10 cellular contexts compared by ENCODE assay signal in genomic region chr7:141785711-141786552, GRCh38. TPM values are rescaled to one million over a fixed set of nuclear protein-coding genes. Genes with fewer than 3 reads are reported as not detected.
DNase-seq lines count a peak whose midpoint lies in the region; ATAC-seq, FAIRE-seq and TF ChIP-seq lines count a peak whose summit lies in the region.
"Had no signal": no experiment of that assay in that cellular context is flagged by ENCODE, and none has a peak within 500 bp of the region (broad histone marks: within the 10 kb centered on the region; RNA-seq: fewer than 3 reads in every experiment).

No MANE protein-coding gene starts in this region.

- H3K27me3 ChIP-seq in Karpas-422 (ENCODE audit: low read length) (no peaks in the 10 kb centered on the region), Panc1 (ENCODE audit: control insufficient read depth, insufficient read depth, low read length) (no peaks in the 10 kb centered on the region), HepG2 (ENCODE audit: control insufficient read depth in 1 of 2, insufficient read depth in 2 of 2, low read length in 2 of 2) (no peaks in the 10 kb centered on the region)
- H3K27me3 ChIP-seq: BLaER1 treated with 17β-estradiol and CSF1 and Interleukin-3, amounts not matched to agents 10 nM and 100 nM had no signal

- H3K4me1 Mint-ChIP-seq in central memory CD8-positive, alpha-beta T cell = no peaks in the 10 kb centered on the region
- no peaks in the 10 kb centered on the region for H3K4me1 Mint-ChIP-seq in type B pancreatic cell (ENCODE audit: unreplicated experiment)

- TF ChIP-seq POLR2A in HepG2 (IDR thresholded peaks at IDR 0.05; ENCODE audit: insufficient read depth in 1 of 2, low read depth in 2 of 2, low read length in 2 of 2) = no peak

- H3K36me3 ChIP-seq in Karpas-422 (ENCODE audit: insufficient read depth, low read length) = no peaks in the 10 kb centered on the region
- no peaks in the 10 kb centered on the region for H3K36me3 ChIP-seq in Panc1 (ENCODE audit: control insufficient read depth, insufficient read depth, low read length)
- H3K36me3 ChIP-seq in HepG2 (replicated peaks in 1 of 2; ENCODE audit: control insufficient read depth in 1 of 2, insufficient read depth in 2 of 2, low read length in 2 of 2) = peaks cover 2 to 22% of the 10 kb centered on the region in 2 experiments; a peak in 4 of 5 replicates

- WGBS in HepG2 (ENCODE audit: low lambda C conversion rate) = 82% methylated on average over 13 of the region's 13 CpGs

- peak; percentile 13 to 31 for DNase-seq in NOMO-1 (lab: John Stamatoyannopoulos, UW; ENCODE audit: unreplicated experiment in 2 of 2)
- no peak for DNase-seq in NOMO-1 treated with dmso at 0.1 percent for 144 hours (lab: John Stamatoyannopoulos, UW; ENCODE audit: unreplicated experiment)
- DNase-seq in Karpas-422 = peak; percentile 84
- peak; percentile 51 for DNase-seq in Panc1 (ENCODE audit: low read depth, low spot score)
- no peak for DNase-seq in central memory CD8-positive, alpha-beta T cell (ENCODE audit: low spot score in 2 of 2)
- DNase-seq in HepG2 (ENCODE audit: low spot score) = peak; percentile 42
- DNase-seq in type B pancreatic cell (ENCODE audit: extremely low spot score, unreplicated experiment) = no peak

- H3K36me3 Mint-ChIP-seq in central memory CD8-positive, alpha-beta T cell (ENCODE audit: insufficient read depth) = peaks cover 2% of the 10 kb centered on the region
- peaks cover 5% of the 10 kb centered on the region for H3K36me3 Mint-ChIP-seq in type B pancreatic cell

- no peak overlapping the region for H3K4me3 Mint-ChIP-seq in central memory CD8-positive, alpha-beta T cell
- no peak overlapping the region for H3K4me3 Mint-ChIP-seq in type B pancreatic cell

- H3K4me3 ChIP-seq in Karpas-422 (ENCODE audit: low read length) = no peak overlapping the region
- no peak overlapping the region for H3K4me3 ChIP-seq in Panc1 (ENCODE audit: low read depth in 2 of 2, low read length in 2 of 2)
- no peak overlapping the region for H3K4me3 ChIP-seq in HepG2 (replicated peaks in 1 of 3; ENCODE audit: insufficient read depth in 1 of 3, low read depth in 2 of 3, low read length in 3 of 3)
- H3K4me3 ChIP-seq: BLaER1 treated with 17β-estradiol and CSF1 and Interleukin-3, amounts not matched to agents 10 nM and 100 nM had no signal

- H3K27ac ChIP-seq in Karpas-422 (ENCODE audit: low read length) (no peak overlapping the region), Panc1 (ENCODE audit: low read length) (no peak overlapping the region), HepG2 (ENCODE audit: extremely low read length, insufficient read depth, low read length) (no peak overlapping the region)

- H3K9me3 Mint-ChIP-seq in central memory CD8-positive, alpha-beta T cell = no peaks in the 10 kb centered on the region
- no peaks in the 10 kb centered on the region for H3K9me3 Mint-ChIP-seq in type B pancreatic cell

- H3K4me1 ChIP-seq in Karpas-422 (ENCODE audit: low read length) (no peaks in the 10 kb centered on the region), Panc1 (ENCODE audit: control insufficient read depth, insufficient read depth, low read length) (no peaks in the 10 kb centered on the region), HepG2 (ENCODE audit: insufficient read depth, low read length) (no peaks in the 10 kb centered on the region)

- BruUV-seq in Panc1 (replicated peaks; lab: Mats Ljungman, UMichigan) (no TSS peak), HepG2 (replicated peaks; lab: Mats Ljungman, UMichigan) (no TSS peak)

- no peak for TF ChIP-seq EP300 in HepG2 (IDR thresholded peaks at IDR 0.05; ENCODE audit: low read depth in 2 of 2, low read length in 2 of 2)
- TF ChIP-seq EP300 in HepG2 (CRISPR knock-in tag; IDR thresholded peaks at IDR 0.05; ENCODE audit: borderline replicate concordance) = no peak

- in situ Hi-C loops in Panc1 (cut with HindIII; ENCODE audit: low pct_unique_long_range_greater_than_20kb, low sequenced_read_pairs) = no loop called here
- in situ Hi-C loops in HepG2 (cut with HindIII; ENCODE audit: extremely low pct_ligation_motif_present, low pct_unique_long_range_greater_than_20kb) = no loop called here

- H3K79me2 ChIP-seq in Karpas-422 (ENCODE audit: low read length) = no peaks in the 10 kb centered on the region
- H3K79me2 ChIP-seq in HepG2 (ENCODE audit: insufficient read depth, low read length) = no peaks in the 10 kb centered on the region

- H2AFZ ChIP-seq in Karpas-422 (ENCODE audit: low read length) (no peak overlapping the region), HepG2 (ENCODE audit: low read length) (no peak overlapping the region)

- no peaks in the 10 kb centered on the region for H3K9me3 ChIP-seq in Karpas-422 (ENCODE audit: low read length)
- no peaks in the 10 kb centered on the region for H3K9me3 ChIP-seq in Panc1 (ENCODE audit: control insufficient read depth, insufficient read depth, low read depth, low read length)
- no peaks in the 10 kb centered on the region for H3K9me3 ChIP-seq in HepG2 (ENCODE audit: low read length)

- no peak overlapping the region for H3K27ac Mint-ChIP-seq in central memory CD8-positive, alpha-beta T cell (ENCODE audit: low read depth)
- H3K27ac Mint-ChIP-seq in type B pancreatic cell = no peak overlapping the region

- peak; percentile 17; the same call in 1 of the 2 replicates for TF ChIP-seq RAD21 in HepG2 (CRISPR knock-in tag; IDR thresholded peaks at IDR 0.05)

- POLR2A ChIA-PET in Panc1 (lab: Charles Lee) = no interaction called here
- POLR2A ChIA-PET in HepG2 (lab: Yijun Ruan, JAX) = no interaction called here

- peak; percentile 88 for TF ChIP-seq CTCF in Panc1 (IDR thresholded peaks at IDR 0.05)
- peak; percentile 72 for TF ChIP-seq CTCF in HepG2 (CRISPR knock-in tag; IDR thresholded peaks at IDR 0.05)
- peak; percentile 85 for TF ChIP-seq CTCF in type B pancreatic cell (conservative IDR thresholded peaks at IDR 0.05)

- no peaks in the 10 kb centered on the region for H3K9me2 ChIP-seq in Karpas-422 (replicated peaks; ENCODE audit: insufficient read depth, low read length)

- intact Hi-C loops in Panc1 (cut with micrococcal nuclease; ENCODE audit: unreplicated experiment) (loop anchor here (5.0 kb wide), 1 partner anchor 134 kb away; no protein-coding TSS in a partner anchor), HepG2 (cut with micrococcal nuclease; ENCODE audit: unreplicated experiment) (loop anchor here (1.0 to 2.0 kb wide), 2 partner anchors 31 to 132 kb away; no protein-coding TSS in a partner anchor)

- H3K4me2 ChIP-seq in Karpas-422 (ENCODE audit: low read depth, low read length, poor library complexity, severe bottlenecking) = no peak overlapping the region
- no peak overlapping the region for H3K4me2 ChIP-seq in HepG2 (ENCODE audit: low read depth, low read length)
- H3K4me2 ChIP-seq: BLaER1 treated with 17β-estradiol and CSF1 and Interleukin-3, amounts not matched to agents 10 nM and 100 nM had no signal

- no peaks in the 10 kb centered on the region for H3K27me3 Mint-ChIP-seq in central memory CD8-positive, alpha-beta T cell
- no peaks in the 10 kb centered on the region for H3K27me3 Mint-ChIP-seq in type B pancreatic cell

- H4K20me1 ChIP-seq in Karpas-422 (ENCODE audit: insufficient read depth, low read depth, low read length) (no peaks in the 10 kb centered on the region), HepG2 (ENCODE audit: insufficient read depth, low read length) (peaks cover 9% of the 10 kb centered on the region; the same call in 1 of the 2 replicates)

- CTCF ChIA-PET in Panc1 (lab: Charles Lee) (interaction anchor here (0.7 to 0.9 kb wide), 2 partner anchors 58 to 158 kb away, joined by 3 read pairs; no protein-coding TSS in a partner anchor), HepG2 (lab: Yijun Ruan, JAX; ENCODE audit: low intra/inter-chr PET ratio, low total read pairs) (interaction anchor here (0.7 to 2.6 kb wide), 3 partner anchors 31 to 132 kb away, joined by 6 to 9 read pairs (median 6); no protein-coding TSS in a partner anchor)

- peak; percentile 83 for ATAC-seq in GM21515 (IDR thresholded peaks at IDR 0.05; ENCODE audit: unreplicated experiment)
- ATAC-seq in Panc1 = peak; percentile 91
- peak; percentile 49 for ATAC-seq in central memory CD8-positive, alpha-beta T cell (replicated peaks; ENCODE audit: extremely low read depth, poor library complexity, severe bottlenecking)
- ATAC-seq in HepG2 = peak; percentile 83

- H3K9ac ChIP-seq in Karpas-422 (ENCODE audit: low read length) (no peak overlapping the region), HepG2 (ENCODE audit: insufficient read depth, low read depth, low read length) (no peak overlapping the region)
- H3K9ac ChIP-seq: BLaER1 treated with 17β-estradiol and CSF1 and Interleukin-3, amounts not matched to agents 10 nM and 100 nM had no signal

- FAIRE-seq in HepG2 (lab: Jason Lieb, UNC) = peak; percentile 8
- FAIRE-seq: endometrium had no signal

RNA-seq across cellular contexts. Expression of gene TAS2R5, which starts 4.1 kb away (rescaled TPM):
- 0.90 and 2.5 TPM in 2 replicates for total RNA-seq in Karpas-422 (2014; rRNA removed; shearing (Covaris generic); ENCODE audit: low replicate concordance)
- total RNA-seq in Panc1 (2021; ENCODE audit: unreplicated experiment) (0.77 TPM), HepG2 (2016; rRNA removed; fragmentation: Illumina TruSeq; extraction: Trizol) (0.65 and 1.7 TPM in 2 replicates), type B pancreatic cell (ENCODE audit: low replicate concordance) (2.5 and 3.3 TPM in 2 replicates)
- polyA plus RNA-seq in Panc1 (2012; ENCODE audit: insufficient read length) = 0.19 TPM
- total RNA-seq in HepG2 (2016; cell fraction: cytosol; rRNA removed; fragmentation: Illumina TruSeq; extraction: Trizol; ENCODE audit: low read depth) = 0.20 TPM in 1 of 2 replicates, not detected in the other
- 0.59 and 1.3 TPM in 2 replicates for total RNA-seq in HepG2 (2016; cell fraction: insoluble cytoplasmic fraction; rRNA removed; fragmentation: Illumina TruSeq; extraction: Trizol)
- 0.25 and 0.28 TPM in 2 replicates for total RNA-seq in HepG2 (2016; cell fraction: membrane; rRNA removed; fragmentation: Illumina TruSeq; extraction: Trizol)
- 4.4 and 5.1 TPM in 2 replicates for total RNA-seq in HepG2 (2016; cell fraction: nucleus; rRNA removed; fragmentation: Illumina TruSeq; extraction: Trizol)
- polyA plus RNA-seq in HepG2 (2011; rRNA removed) = 2.9 and 4.5 TPM in 2 replicates
- 0.82 and 1.1 TPM in 2 replicates for polyA plus RNA-seq in HepG2 (2011; cell fraction: cytosol; rRNA removed)
- 9.6 and 11.8 TPM in 2 replicates for polyA plus RNA-seq in HepG2 (2011; cell fraction: nucleus; rRNA removed)
- 1.6 and 2.2 TPM in 2 replicates for polyA plus RNA-seq in HepG2 (2012)
- 0.19 TPM in 1 of 2 replicates, not detected in the other for polyA plus RNA-seq in HepG2 (2016; cell fraction: cytosol; fragmentation: Illumina TruSeq; extraction: Trizol; ENCODE audit: low read depth)
- 0.21 and 0.65 TPM in 2 replicates for polyA plus RNA-seq in HepG2 (2016; cell fraction: insoluble cytoplasmic fraction; fragmentation: Illumina TruSeq; extraction: Trizol; ENCODE audit: low read depth)
- polyA plus RNA-seq in HepG2 (2016; cell fraction: membrane; fragmentation: Illumina TruSeq; extraction: Trizol; ENCODE audit: low read depth) = not detected in 2 replicates
- 7.3 and 8.6 TPM in 2 replicates for polyA plus RNA-seq in HepG2 (2016; cell fraction: nucleus; fragmentation: Illumina TruSeq; extraction: Trizol; ENCODE audit: insufficient read depth, low read depth)
- 3.8 and 11.5 TPM in 2 replicates for polyA minus RNA-seq in HepG2 (2011; rRNA and poly(A)+ RNA removed; ENCODE audit: low replicate concordance)
- 0.49 TPM in 1 of 2 replicates, not detected in the other for polyA minus RNA-seq in HepG2 (2011; cell fraction: cytosol; rRNA and poly(A)+ RNA removed)
- polyA minus RNA-seq in HepG2 (2011; cell fraction: nucleus; rRNA and poly(A)+ RNA removed) = 16.0 and 22.5 TPM in 2 replicates

RNA-seq across cellular contexts. Expression of gene TAS2R4, which starts 9.5 kb away (rescaled TPM):
- 0.43 and 1.3 TPM in 2 replicates for total RNA-seq in Karpas-422 (2014; rRNA removed; shearing (Covaris generic); ENCODE audit: low replicate concordance)
- total RNA-seq in Panc1 (2021; ENCODE audit: unreplicated experiment) = 0.57 TPM
- 0.10 TPM for polyA plus RNA-seq in Panc1 (2012; ENCODE audit: insufficient read length)
- total RNA-seq in HepG2 (2016; rRNA removed; fragmentation: Illumina TruSeq; extraction: Trizol) = 0.28 and 0.80 TPM in 2 replicates
- not detected in 2 replicates for total RNA-seq in HepG2 (2016; cell fraction: cytosol; rRNA removed; fragmentation: Illumina TruSeq; extraction: Trizol; ENCODE audit: low read depth)
- 0.48 and 0.76 TPM in 2 replicates for total RNA-seq in HepG2 (2016; cell fraction: insoluble cytoplasmic fraction; rRNA removed; fragmentation: Illumina TruSeq; extraction: Trizol)
- not detected in 2 replicates for total RNA-seq in HepG2 (2016; cell fraction: membrane; rRNA removed; fragmentation: Illumina TruSeq; extraction: Trizol)
- 4.3 and 4.6 TPM in 2 replicates for total RNA-seq in HepG2 (2016; cell fraction: nucleus; rRNA removed; fragmentation: Illumina TruSeq; extraction: Trizol)
- polyA plus RNA-seq in HepG2 (2011; rRNA removed) = 0.69 and 0.71 TPM in 2 replicates
- polyA plus RNA-seq in HepG2 (2011; cell fraction: cytosol; rRNA removed) = 0.07 TPM in 1 of 2 replicates, not detected in the other
- polyA plus RNA-seq in HepG2 (2011; cell fraction: nucleus; rRNA removed) = 1.6 and 3.3 TPM in 2 replicates
- 0.50 and 0.55 TPM in 2 replicates for polyA plus RNA-seq in HepG2 (2012)
- polyA plus RNA-seq in HepG2 (2016; cell fraction: cytosol; fragmentation: Illumina TruSeq; extraction: Trizol; ENCODE audit: low read depth) = not detected in 2 replicates
- polyA plus RNA-seq in HepG2 (2016; cell fraction: insoluble cytoplasmic fraction; fragmentation: Illumina TruSeq; extraction: Trizol; ENCODE audit: low read depth) = 0.09 TPM in 1 of 2 replicates, not detected in the other
- not detected in 2 replicates for polyA plus RNA-seq in HepG2 (2016; cell fraction: membrane; fragmentation: Illumina TruSeq; extraction: Trizol; ENCODE audit: low read depth)
- 2.1 and 2.4 TPM in 2 replicates for polyA plus RNA-seq in HepG2 (2016; cell fraction: nucleus; fragmentation: Illumina TruSeq; extraction: Trizol; ENCODE audit: insufficient read depth, low read depth)
- 2.1 and 5.7 TPM in 2 replicates for polyA minus RNA-seq in HepG2 (2011; rRNA and poly(A)+ RNA removed; ENCODE audit: low replicate concordance)
- 0.44 and 0.49 TPM in 2 replicates for polyA minus RNA-seq in HepG2 (2011; cell fraction: cytosol; rRNA and poly(A)+ RNA removed)
- 21.9 and 30.5 TPM in 2 replicates for polyA minus RNA-seq in HepG2 (2011; cell fraction: nucleus; rRNA and poly(A)+ RNA removed)
- 1.00 and 2.2 TPM in 2 replicates for total RNA-seq in type B pancreatic cell (ENCODE audit: low replicate concordance)

RNA-seq across cellular contexts. Expression of gene TAS2R3, which starts 22.0 kb away (rescaled TPM):
- total RNA-seq in Karpas-422 (2014; rRNA removed; shearing (Covaris generic); ENCODE audit: low replicate concordance) = 0.94 and 1.0 TPM in 2 replicates
- total RNA-seq in Panc1 (2021; ENCODE audit: unreplicated experiment) (0.49 TPM), HepG2 (2016; rRNA removed; fragmentation: Illumina TruSeq; extraction: Trizol) (0.55 and 1.1 TPM in 2 replicates), type B pancreatic cell (ENCODE audit: low replicate concordance) (1.2 and 3.2 TPM in 2 replicates)
- polyA plus RNA-seq in Panc1 (2012; ENCODE audit: insufficient read length) = not detected
- not detected in 2 replicates for total RNA-seq in HepG2 (2016; cell fraction: cytosol; rRNA removed; fragmentation: Illumina TruSeq; extraction: Trizol; ENCODE audit: low read depth)
- total RNA-seq in HepG2 (2016; cell fraction: insoluble cytoplasmic fraction; rRNA removed; fragmentation: Illumina TruSeq; extraction: Trizol) = 1.2 TPM in 1 of 2 replicates, not detected in the other
- not detected in 2 replicates for total RNA-seq in HepG2 (2016; cell fraction: membrane; rRNA removed; fragmentation: Illumina TruSeq; extraction: Trizol)
- 6.7 TPM in 2 replicates for total RNA-seq in HepG2 (2016; cell fraction: nucleus; rRNA removed; fragmentation: Illumina TruSeq; extraction: Trizol)
- polyA plus RNA-seq in HepG2 (2011; rRNA removed) = 0.72 and 0.74 TPM in 2 replicates
- not detected in 2 replicates for polyA plus RNA-seq in HepG2 (2011; cell fraction: cytosol; rRNA removed)
- 3.0 and 3.9 TPM in 2 replicates for polyA plus RNA-seq in HepG2 (2011; cell fraction: nucleus; rRNA removed)
- 0.24 TPM in 1 of 2 replicates, not detected in the other for polyA plus RNA-seq in HepG2 (2012)
- not detected in 2 replicates for polyA plus RNA-seq in HepG2 (2016; cell fraction: cytosol; fragmentation: Illumina TruSeq; extraction: Trizol; ENCODE audit: low read depth)
- polyA plus RNA-seq in HepG2 (2016; cell fraction: insoluble cytoplasmic fraction; fragmentation: Illumina TruSeq; extraction: Trizol; ENCODE audit: low read depth) = not detected in 2 replicates
- polyA plus RNA-seq in HepG2 (2016; cell fraction: membrane; fragmentation: Illumina TruSeq; extraction: Trizol; ENCODE audit: low read depth) = not detected in 2 replicates
- 1.0 TPM in 1 of 2 replicates, not detected in the other for polyA plus RNA-seq in HepG2 (2016; cell fraction: nucleus; fragmentation: Illumina TruSeq; extraction: Trizol; ENCODE audit: insufficient read depth, low read depth)
- 4.3 and 5.1 TPM in 2 replicates for polyA minus RNA-seq in HepG2 (2011; rRNA and poly(A)+ RNA removed; ENCODE audit: low replicate concordance)
- polyA minus RNA-seq in HepG2 (2011; cell fraction: cytosol; rRNA and poly(A)+ RNA removed) = not detected in 2 replicates
- 41.8 and 44.5 TPM in 2 replicates for polyA minus RNA-seq in HepG2 (2011; cell fraction: nucleus; rRNA and poly(A)+ RNA removed)

RNA-seq across cellular contexts. Expression of gene SSBP1, which starts 47.8 kb away (rescaled TPM):
- 176 and 231 TPM in 2 replicates for total RNA-seq in Karpas-422 (2014; rRNA removed; shearing (Covaris generic); ENCODE audit: low replicate concordance)
- total RNA-seq in Panc1 (2021; ENCODE audit: unreplicated experiment) (174 TPM), HepG2 (2016; rRNA removed; fragmentation: Illumina TruSeq; extraction: Trizol) (254 and 363 TPM in 2 replicates), type B pancreatic cell (ENCODE audit: low replicate concordance) (107 and 116 TPM in 2 replicates)
- 180 TPM for polyA plus RNA-seq in Panc1 (2012; ENCODE audit: insufficient read length)
- 86.1 and 88.6 TPM in 2 replicates for total RNA-seq in HepG2 (2016; cell fraction: cytosol; rRNA removed; fragmentation: Illumina TruSeq; extraction: Trizol; ENCODE audit: low read depth)
- total RNA-seq in HepG2 (2016; cell fraction: insoluble cytoplasmic fraction; rRNA removed; fragmentation: Illumina TruSeq; extraction: Trizol) = 267 and 364 TPM in 2 replicates
- 74.3 and 78.8 TPM in 2 replicates for total RNA-seq in HepG2 (2016; cell fraction: membrane; rRNA removed; fragmentation: Illumina TruSeq; extraction: Trizol)
- 124 TPM in 2 replicates for total RNA-seq in HepG2 (2016; cell fraction: nucleus; rRNA removed; fragmentation: Illumina TruSeq; extraction: Trizol)
- 52.9 and 64.4 TPM in 2 replicates for polyA plus RNA-seq in HepG2 (2011; rRNA removed)
- polyA plus RNA-seq in HepG2 (2011; cell fraction: cytosol; rRNA removed) = 35.9 and 51.3 TPM in 2 replicates
- 24.0 and 27.9 TPM in 2 replicates for polyA plus RNA-seq in HepG2 (2011; cell fraction: nucleus; rRNA removed)
- 106 and 158 TPM in 2 replicates for polyA plus RNA-seq in HepG2 (2012)
- 90.2 and 95.1 TPM in 2 replicates for polyA plus RNA-seq in HepG2 (2016; cell fraction: cytosol; fragmentation: Illumina TruSeq; extraction: Trizol; ENCODE audit: low read depth)
- 372 and 403 TPM in 2 replicates for polyA plus RNA-seq in HepG2 (2016; cell fraction: insoluble cytoplasmic fraction; fragmentation: Illumina TruSeq; extraction: Trizol; ENCODE audit: low read depth)
- 62.4 and 68.6 TPM in 2 replicates for polyA plus RNA-seq in HepG2 (2016; cell fraction: membrane; fragmentation: Illumina TruSeq; extraction: Trizol; ENCODE audit: low read depth)
- polyA plus RNA-seq in HepG2 (2016; cell fraction: nucleus; fragmentation: Illumina TruSeq; extraction: Trizol; ENCODE audit: insufficient read depth, low read depth) = 142 and 144 TPM in 2 replicates
- 22.8 and 40.3 TPM in 2 replicates for polyA minus RNA-seq in HepG2 (2011; rRNA and poly(A)+ RNA removed; ENCODE audit: low replicate concordance)
- 20.9 and 24.2 TPM in 2 replicates for polyA minus RNA-seq in HepG2 (2011; cell fraction: cytosol; rRNA and poly(A)+ RNA removed)
- polyA minus RNA-seq in HepG2 (2011; cell fraction: nucleus; rRNA and poly(A)+ RNA removed) = 119 and 126 TPM in 2 replicates

RNA-seq across cellular contexts. Expression of gene PRSS37, which starts 55.4 kb away (rescaled TPM):
- not detected in 2 replicates for total RNA-seq in Karpas-422 (2014; rRNA removed; shearing (Covaris generic); ENCODE audit: low replicate concordance)
- total RNA-seq in Panc1 (2021; ENCODE audit: unreplicated experiment) = not detected
- polyA plus RNA-seq in Panc1 (2012; ENCODE audit: insufficient read length) = not detected
- not detected in 2 replicates for total RNA-seq in HepG2 (2016; rRNA removed; fragmentation: Illumina TruSeq; extraction: Trizol)
- total RNA-seq in HepG2 (2016; cell fraction: cytosol; rRNA removed; fragmentation: Illumina TruSeq; extraction: Trizol; ENCODE audit: low read depth) = not detected in 2 replicates
- total RNA-seq in HepG2 (2016; cell fraction: insoluble cytoplasmic fraction; rRNA removed; fragmentation: Illumina TruSeq; extraction: Trizol) = not detected in 2 replicates
- total RNA-seq in HepG2 (2016; cell fraction: membrane; rRNA removed; fragmentation: Illumina TruSeq; extraction: Trizol) = not detected in 2 replicates
- not detected in 2 replicates for total RNA-seq in HepG2 (2016; cell fraction: nucleus; rRNA removed; fragmentation: Illumina TruSeq; extraction: Trizol)
- polyA plus RNA-seq in HepG2 (2011; rRNA removed) = not detected in 2 replicates
- polyA plus RNA-seq in HepG2 (2011; cell fraction: cytosol; rRNA removed) = not detected in 2 replicates
- polyA plus RNA-seq in HepG2 (2011; cell fraction: nucleus; rRNA removed) = not detected in 2 replicates
- polyA plus RNA-seq in HepG2 (2012) = 0.09 and 0.13 TPM in 2 replicates
- not detected in 2 replicates for polyA plus RNA-seq in HepG2 (2016; cell fraction: cytosol; fragmentation: Illumina TruSeq; extraction: Trizol; ENCODE audit: low read depth)
- not detected in 2 replicates for polyA plus RNA-seq in HepG2 (2016; cell fraction: insoluble cytoplasmic fraction; fragmentation: Illumina TruSeq; extraction: Trizol; ENCODE audit: low read depth)
- polyA plus RNA-seq in HepG2 (2016; cell fraction: membrane; fragmentation: Illumina TruSeq; extraction: Trizol; ENCODE audit: low read depth) = not detected in 2 replicates
- not detected in 2 replicates for polyA plus RNA-seq in HepG2 (2016; cell fraction: nucleus; fragmentation: Illumina TruSeq; extraction: Trizol; ENCODE audit: insufficient read depth, low read depth)
- not detected in 2 replicates for polyA minus RNA-seq in HepG2 (2011; rRNA and poly(A)+ RNA removed; ENCODE audit: low replicate concordance)
- polyA minus RNA-seq in HepG2 (2011; cell fraction: cytosol; rRNA and poly(A)+ RNA removed) = not detected in 2 replicates
- polyA minus RNA-seq in HepG2 (2011; cell fraction: nucleus; rRNA and poly(A)+ RNA removed) = not detected in 2 replicates
- total RNA-seq in type B pancreatic cell (ENCODE audit: low replicate concordance) = not detected in 2 replicates

Comparison
In these comparisons a context has a peak if more than half of its experiments do, and no peak if none do; other contexts are left out.
1. DNase-seq: peak in NOMO-1 (2 of 2), Karpas-422 (single experiment), Panc1 (single experiment) and HepG2 (single experiment); none in NOMO-1 treated with dmso at 0.1 percent for 144 hours (single experiment), central memory CD8-positive, alpha-beta T cell (0 of 2) and type B pancreatic cell (single experiment).
2. Peak in every context shown above with its lines, with median percentiles within 50 percentile points of each other: ATAC-seq and CTCF ChIP-seq.